15 cellular contexts compared by ENCODE assay signal in genomic region chr5:172700686-172701324, GRCh38. TPM values are rescaled to one million over a fixed set of nuclear protein-coding genes. Genes with fewer than 3 reads are reported as not detected.
DNase-seq lines count a peak whose midpoint lies in the region; ATAC-seq, FAIRE-seq and TF ChIP-seq lines count a peak whose summit lies in the region.
"Had no signal": no experiment of that assay in that cellular context is flagged by ENCODE, and none has a peak within 500 bp of the region (broad histone marks: within the 10 kb centered on the region; RNA-seq: fewer than 3 reads in every experiment).

No MANE protein-coding gene starts in this region.

- TF ChIP-seq POLR2A in H1 (IDR thresholded peaks at IDR 0.05; ENCODE audit: control extremely low read depth in 1 of 2, low read depth in 2 of 2, low read length in 2 of 2) (no peak), spleen (IDR thresholded peaks at IDR 0.05) (no peak)

- H3K56ac ChIP-seq in H1 (replicated peaks; ENCODE audit: insufficient read length, low read depth, low read length) = no peak overlapping the region

- H3K4ac ChIP-seq in H1 (replicated peaks; ENCODE audit: insufficient read length, low read depth, low read length) = no peak overlapping the region

- no peak for TF ChIP-seq CTCF in H1 (IDR thresholded peaks at IDR 0.05; ENCODE audit: control extremely low read depth in 1 of 3, insufficient read depth in 1 of 3, low read depth in 1 of 3, low read length in 3 of 3)
- no peak for TF ChIP-seq CTCF in kidney (IDR thresholded peaks at IDR 0.05; ENCODE audit: borderline replicate concordance, extremely low read depth, insufficient read depth)
- TF ChIP-seq CTCF in spleen (IDR thresholded peaks at IDR 0.05 in 8 of 11, conservative IDR thresholded peaks at IDR 0.05 in 3 of 11) = no peak

- peaks cover 0 to 8% (median 1%) of the 10 kb centered on the region in 4 experiments; a peak in 4 of 7 replicates for H3K27me3 ChIP-seq in H1 (replicated peaks in 1 of 4; ENCODE audit: control insufficient read depth in 3 of 4, extremely low read depth in 1 of 4, insufficient read depth in 3 of 4, low read length in 3 of 4)
- peaks cover 0 to 42% (median 6%) of the 10 kb centered on the region in 7 donors for H3K27me3 ChIP-seq in spleen (replicated peaks in 1 of 7)
- H3K27me3 ChIP-seq: body of pancreas had no signal

- TF ChIP-seq EP300 in H1 (IDR thresholded peaks at IDR 0.05; ENCODE audit: borderline replicate concordance in 1 of 2, low read depth in 2 of 2, low read length in 2 of 2) = no peak

- H2BK5ac ChIP-seq in H1 (ENCODE audit: low read depth, low read length) = 0 out of 2 replicates have a peak overlapping the region, but pooled peaks have one; percentile 52

- no peak overlapping the region for H3K14ac ChIP-seq in H1 (ENCODE audit: insufficient read length)

- in situ Hi-C loops in ACHN (cut with HindIII; ENCODE audit: low pct_ligation_motif_present, low pct_unique_long_range_greater_than_20kb, low sequenced_read_pairs) = no loop called here

- no peaks in the 10 kb centered on the region for H3K36me3 ChIP-seq in H1 (ENCODE audit: control insufficient read depth in 2 of 4, insufficient read depth in 4 of 4, low read length in 3 of 4)
- no peaks in the 10 kb centered on the region for H3K36me3 ChIP-seq in kidney (ENCODE audit: control insufficient read depth in 1 of 2, insufficient read depth in 2 of 2, low read length in 2 of 2)
- no peaks in the 10 kb centered on the region for H3K36me3 ChIP-seq in spleen

- CTCF ChIA-PET in H1 (lab: Charles Lee; ENCODE audit: partially characterized antibody) = interaction anchor here (1.0 to 11.9 kb wide), 15 partner anchors 8 to 409 kb away, joined by 3 to 176 read pairs (median 4); no protein-coding TSS in a partner anchor

- FAIRE-seq in H1 (lab: Jason Lieb, UNC) (peak; percentile 7), kidney (lab: Jason Lieb, UNC) (no peak)

- no peak for ATAC-seq in HG03196 (IDR thresholded peaks at IDR 0.05; ENCODE audit: unreplicated experiment)
- ATAC-seq: body of pancreas, psoas muscle, T-helper 17 cell had no signal

- H2BK120ac ChIP-seq in H1 (replicated peaks; ENCODE audit: low read depth, low read length) = no peak overlapping the region

- no peak for TF ChIP-seq RAD21 in H1 (IDR thresholded peaks at IDR 0.05 in 1 of 2, conservative IDR thresholded peaks at IDR 0.05 in 1 of 2; ENCODE audit: low read depth in 2 of 2, low read length in 2 of 2)

- POLR2A ChIA-PET in H1 (lab: Charles Lee; ENCODE audit: partially characterized antibody) = interaction anchor here (0.9 to 1.2 kb wide), 3 partner anchors 17 to 258 kb away, joined by 3 to 4 read pairs (median 4); partner anchors contain the start of gene RPL26L1

- H3K9ac ChIP-seq in H1 (replicated peaks in 1 of 4; ENCODE audit: extremely low read depth in 1 of 4, low read depth in 3 of 4, low read length in 3 of 4) (no peak overlapping the region; a peak in 1 of 7 replicates), kidney (ENCODE audit: low read length in 2 of 2) (no peak overlapping the region)

- no peak overlapping the region for H4K91ac ChIP-seq in H1 (replicated peaks; ENCODE audit: insufficient read length, low read length)

- H4K20me1 ChIP-seq in H1 (replicated peaks in 1 of 2; ENCODE audit: control insufficient read depth in 1 of 2, insufficient read depth in 2 of 2, low read length in 2 of 2) = no peaks in the 10 kb centered on the region

- peak overlapping the region in 3 of 4 experiments; percentile 25 to 56 (median 38); a peak in 5 of 8 replicates for H3K4me3 ChIP-seq in H1 (ENCODE audit: extremely low read depth in 1 of 4, insufficient read depth in 2 of 4, low read depth in 3 of 4, low read length in 4 of 4)
- H3K4me3 ChIP-seq in kidney (ENCODE audit: low read length in 2 of 2) = no peak overlapping the region
- H3K4me3 ChIP-seq in spleen = no peak overlapping the region
- H3K4me3 ChIP-seq: body of pancreas, psoas muscle had no signal

- no peak overlapping the region for H2AK5ac ChIP-seq in H1 (ENCODE audit: low read depth, low read length)

- no peak overlapping the region for H2AFZ ChIP-seq in H1 (ENCODE audit: low read length)

- H3K27ac ChIP-seq in H1 (ENCODE audit: low read depth, low read length) (no peak overlapping the region), kidney (ENCODE audit: low read depth in 2 of 2, low read length in 2 of 2) (peak overlapping the region; percentile 76 to 86), spleen (no peak overlapping the region)
- H3K27ac ChIP-seq: body of pancreas, psoas muscle had no signal

- H2BK15ac ChIP-seq in H1 (ENCODE audit: low read length) = peak overlapping the region; percentile 84; the same call in 1 of the 2 replicates

- no peak overlapping the region; the same call in 1 of the 2 replicates for H2BK20ac ChIP-seq in H1 (ENCODE audit: low read length)

- no peak overlapping the region for H4K8ac ChIP-seq in H1 (ENCODE audit: extremely low read depth, insufficient read depth, low read length)

- H3K4me1 ChIP-seq in H1 (replicated peaks in 1 of 4; ENCODE audit: control insufficient read depth in 3 of 4, insufficient read depth in 4 of 4, low read length in 3 of 4) (peaks cover 4 to 19% (median 8%) of the 10 kb centered on the region in 4 experiments), kidney (ENCODE audit: control insufficient read depth in 1 of 2, insufficient read depth in 1 of 2, low read depth in 1 of 2, low read length in 2 of 2) (peaks cover 7 to 23% of the 10 kb centered on the region in 2 donors), spleen (peaks cover 4 to 37% (median 23%) of the 10 kb centered on the region in 6 donors)

- H3K18ac ChIP-seq in H1 (ENCODE audit: extremely low read depth, low read length) = peak overlapping the region; percentile 24; the same call in 1 of the 2 replicates

- peak overlapping the region; percentile 72 to 85 for H3K4me2 ChIP-seq in H1 (ENCODE audit: insufficient read depth in 1 of 2, low read depth in 2 of 2, low read length in 2 of 2)

- H3K23ac ChIP-seq in H1 (ENCODE audit: insufficient read length) = no peak overlapping the region

- H3K79me2 ChIP-seq in H1 (ENCODE audit: control insufficient read depth in 1 of 2, insufficient read depth in 2 of 2, low read length in 2 of 2) = no peaks in the 10 kb centered on the region

- peaks cover 4% of the 10 kb centered on the region; the same call in 1 of the 2 replicates for H3K23me2 ChIP-seq in H1 (ENCODE audit: low read depth, low read length)

- no peaks in the 10 kb centered on the region for H3K79me1 ChIP-seq in H1 (ENCODE audit: low read depth, low read length)

- 50% methylated on average over 5 of the region's 10 CpGs; no CpG with 5 or more reads in 1 of the 2 experiments for WGBS in H1 (ENCODE audit: extremely low coverage in 1 of 2, insufficient coverage in 1 of 2, insufficient read length in 1 of 2, insufficient replicate concordance in 2 of 2, low coverage in 1 of 2, low lambda C conversion rate in 2 of 2, missing lambda C conversion rate in 1 of 2), 2 experiments
- WGBS in spleen, 5 donors = 42 to 53% (median 45%) methylated on average over 10 of the region's 10 CpGs

- H3K9me3 ChIP-seq in H1 (ENCODE audit: insufficient read depth in 2 of 2, low read depth in 1 of 2, low read length in 1 of 2) (no peaks in the 10 kb centered on the region), kidney (ENCODE audit: control insufficient read depth in 1 of 2, low read length in 2 of 2) (no peaks in the 10 kb centered on the region), spleen (no peaks in the 10 kb centered on the region)
- H3K9me3 ChIP-seq: body of pancreas, psoas muscle had no signal

- peak; percentile 63 for DNase-seq in NCI-H345 (lab: John Stamatoyannopoulos, UW)
- DNase-seq in NCI-H345 treated with DMSO at 0.1 percent for 48 hours (lab: John Stamatoyannopoulos, UW; ENCODE audit: unreplicated experiment) = no peak
- DNase-seq in H1 (ENCODE audit: low read depth in 1 of 2, low spot score in 2 of 2) = no peak
- DNase-seq in kidney = peak; percentile 35
- peak; percentile 35 for DNase-seq in spleen
- no peak for DNase-seq in ACHN
- DNase-seq in NCI-H82 treated with DMSO at 0.1 percent for 48 hours (lab: John Stamatoyannopoulos, UW; ENCODE audit: unreplicated experiment) = no peak
- DNase-seq: 8988T; activated naive CD4-positive, alpha-beta T cell treated with Interleukin-2 at 50 U/mL for 16 hours; body of pancreas; CD4-positive, alpha-beta T cell; NCI-H2029; T-helper 17 cell had no signal

- no peak overlapping the region for H4K5ac ChIP-seq in H1 (ENCODE audit: insufficient read length, low read depth, low read length)

- intact Hi-C loops in kidney (cut with DNase I) (no loop called here), spleen (cut with DNase I; ENCODE audit: low total_unique reads) (loop anchor here (10.0 kb wide), 1 partner anchor 504 kb away; no protein-coding TSS in a partner anchor)

- H2BK12ac ChIP-seq in H1 (ENCODE audit: low read depth, low read length) = 0 out of 2 replicates have a peak overlapping the region, but pooled peaks have one; percentile 77

TF ChIP-seq in H1, 55 proteins besides CTCF, POLR2A, EP300 and RAD21 (continues in another document):
- TF ChIP-seq RBBP5 (IDR thresholded peaks at IDR 0.05; ENCODE audit: borderline replicate concordance, low read depth, low read length) (no peak), CHD2 (IDR thresholded peaks at IDR 0.05; ENCODE audit: low read length) (no peak), CEBPB (IDR thresholded peaks at IDR 0.05; ENCODE audit: low read depth, low read length) (no peak), KDM4A (IDR thresholded peaks at IDR 0.05; ENCODE audit: low read depth, low read length, severe bottlenecking) (no peak), ZNF274 (IDR thresholded peaks at IDR 0.05; ENCODE audit: borderline replicate concordance, extremely low read depth, low read length) (no peak), SP4 (IDR thresholded peaks at IDR 0.05; ENCODE audit: low read length) (no peak)

RNA-seq across cellular contexts. Expression of gene NEURL1B, which starts 59.7 kb away (rescaled TPM):
- total RNA-seq in H1 (2021; fragmentation: NEBNext Ultra II Directional; extraction: Animal tissue kit (Norgen Biotek cat#: 25700)) = 5.7 and 6.1 TPM in 2 replicates
- polyA plus RNA-seq in H1 (2011; rRNA removed) (3.3 and 5.4 TPM in 2 replicates), kidney (ENCODE audit: insufficient read depth, low read depth, low replicate concordance) (5.4 TPM), spleen (1 to 10 TPM in 1 of 3 donors, under 1 TPM in 2; 0.26 to 1.0 (median 0.49) TPM)
- 4.8 TPM for polyA plus RNA-seq in H1 (2011; cell fraction: cytosol; rRNA removed)
- 15.7 TPM for polyA plus RNA-seq in H1 (2011; cell fraction: nucleus; rRNA removed)
- polyA plus RNA-seq in H1 (2012, experiment 1 of 2) = 4.5 to 5.3 TPM (median 4.5 TPM) in 4 replicates
- polyA plus RNA-seq in H1 (2012, experiment 2 of 2) = 4.2 TPM
- 2.9 TPM for polyA plus RNA-seq in H1 (2013, experiment 1 of 2)
- polyA plus RNA-seq in H1 (2013, experiment 2 of 2) = 2.8 TPM
- 3.9 and 4.0 TPM in 2 replicates for polyA minus RNA-seq in H1 (2011; rRNA and poly(A)+ RNA removed)
- polyA minus RNA-seq in H1 (2011; cell fraction: cytosol; rRNA and poly(A)+ RNA removed) = 5.5 TPM
- 4.4 TPM for polyA minus RNA-seq in H1 (2011; cell fraction: nucleus; rRNA and poly(A)+ RNA removed)
- total RNA-seq in kidney (42.6 TPM), spleen (1 to 10 TPM in 6 of 7 donors, under 1 TPM in 1; 0.85 to 2.5 (median 1.6) TPM)

Comparison
In these comparisons a context has a peak if more than half of its experiments do, and no peak if none do; other contexts are left out.
1. DNase-seq: peak in NCI-H345 (single experiment), kidney (single experiment) and spleen (single experiment); none in NCI-H345 treated with DMSO at 0.1 percent for 48 hours (single experiment), H1 (0 of 2), ACHN (single experiment) and NCI-H82 treated with DMSO at 0.1 percent for 48 hours (single experiment).
2. H3K27ac ChIP-seq: peak in kidney (2 of 2); none in H1 (single experiment) and spleen (0 of 8).
3. H3K4me3 ChIP-seq: peak in H1 (3 of 4); none in kidney (0 of 2) and spleen (0 of 8).